In genomic region chr6:35717449-35718353, GRCh38 we compare ENCODE assay signal across 12 cellular contexts. TPM values are rescaled to one million over a fixed set of nuclear protein-coding genes. Genes with fewer than 3 reads are reported as not detected.
A peak's percentile ranks its signal among the peaks of the same experiment; 100 is the strongest.
DNase-seq lines count a peak whose midpoint lies in the region; ATAC-seq and TF ChIP-seq lines count a peak whose summit lies in the region.
"Had no signal": no experiment of that assay in that cellular context is flagged by ENCODE, and none has a peak within 500 bp of the region (broad histone marks: within the 10 kb centered on the region; RNA-seq: fewer than 3 reads in every experiment).

No MANE protein-coding gene starts in this region.

- in situ Hi-C loops in G401 (cut with HindIII; ENCODE audit: low sequenced_read_pairs) = no loop called here

- ATAC-seq in activated CD4-positive, alpha-beta T cell treated with anti-CD3 and anti-CD28 coated beads for 36 hours = no peak
- ATAC-seq: A549 had no signal

- peaks cover 2% of the 10 kb centered on the region for H3K9me3 Mint-ChIP-seq in activated CD4-positive, alpha-beta T cell treated with anti-CD3 and anti-CD28 coated beads for 36 hours (ENCODE audit: low read depth)

- CTCF ChIA-PET in activated CD4-positive, alpha-beta T cell treated with anti-CD3 and anti-CD28 coated beads for 36 hours (lab: Charles Lee) = interaction anchor here (0.6 to 4.0 kb wide), 9 partner anchors 11 to 93 kb away, joined by 3 to 16 read pairs (median 4); partner anchors contain the start of gene ARMC12

- peaks cover 4% of the 10 kb centered on the region for H3K36me3 Mint-ChIP-seq in activated CD4-positive, alpha-beta T cell treated with anti-CD3 and anti-CD28 coated beads for 36 hours (ENCODE audit: low read depth)

- intact Hi-C loops in activated CD4-positive, alpha-beta T cell treated with anti-CD3 and anti-CD28 coated beads for 36 hours (cut with DNase I, micrococcal nuclease) = loop anchor here (2.0 to 10.0 kb wide), 3 partner anchors 15 to 1043 kb away; no protein-coding TSS in a partner anchor
- intact Hi-C loops in esophagus squamous epithelium (cut with DNase I) = no loop called here
- intact Hi-C loops in stomach (cut with DNase I; ENCODE audit: low total_unique reads) = no loop called here

- H3K4me1 ChIP-seq in esophagus squamous epithelium (peaks cover 16 to 53% (median 36%) of the 10 kb centered on the region in 3 donors), stomach (peaks cover 35 to 54% (median 47%) of the 10 kb centered on the region in 4 donors)

- H3K27ac ChIP-seq in SK-N-MC = peak overlapping the region; percentile 93; the same call in 1 of the 2 replicates
- H3K27ac ChIP-seq in esophagus squamous epithelium = peak overlapping the region in 3 of 4 donors; percentile 71 to 100 (median 90)
- peak overlapping the region in 4 of 5 donors; percentile 87 to 100 (median 100) for H3K27ac ChIP-seq in stomach

- H3K9me3 ChIP-seq in SK-N-MC (ENCODE audit: low read depth, low read length) = no peaks in the 10 kb centered on the region
- no peaks in the 10 kb centered on the region for H3K9me3 ChIP-seq in esophagus squamous epithelium
- no peaks in the 10 kb centered on the region for H3K9me3 ChIP-seq in stomach
- H3K9me3 ChIP-seq: A549 had no signal

- H3K36me3 ChIP-seq in SK-N-MC (ENCODE audit: insufficient read depth, low read length) = no peaks in the 10 kb centered on the region
- H3K36me3 ChIP-seq in esophagus squamous epithelium = no peaks in the 10 kb centered on the region
- no peaks in the 10 kb centered on the region for H3K36me3 ChIP-seq in stomach

- no peak for TF ChIP-seq CTCF in esophagus squamous epithelium (IDR thresholded peaks at IDR 0.05)
- no peak for TF ChIP-seq CTCF in stomach (IDR thresholded peaks at IDR 0.05)

- peaks cover 73% of the 10 kb centered on the region for H3K4me1 Mint-ChIP-seq in activated CD4-positive, alpha-beta T cell treated with anti-CD3 and anti-CD28 coated beads for 36 hours

- no peak overlapping the region for H3K9ac ChIP-seq in SK-N-MC (ENCODE audit: insufficient read length)

- POLR2A ChIA-PET in activated CD4-positive, alpha-beta T cell treated with anti-CD3 and anti-CD28 coated beads for 36 hours (lab: Charles Lee) = interaction anchor here (0.6 to 0.7 kb wide), 3 partner anchors 91 to 1332 kb away, joined by 3 to 4 read pairs (median 3); no protein-coding TSS in a partner anchor

- H3K27me3 Mint-ChIP-seq in activated CD4-positive, alpha-beta T cell treated with anti-CD3 and anti-CD28 coated beads for 36 hours = no peaks in the 10 kb centered on the region

- TF ChIP-seq POLR2A in esophagus squamous epithelium (IDR thresholded peaks at IDR 0.05) = no peak
- TF ChIP-seq POLR2A in stomach (IDR thresholded peaks at IDR 0.05) = no peak
- TF ChIP-seq POLR2A in erythroblast (IDR thresholded peaks at IDR 0.05; ENCODE audit: low read length) = no peak

- WGBS in esophagus squamous epithelium, 2 donors = 65 to 72% methylated on average over 15 to 19 of the region's 19 CpGs
- 73 to 85% (median 80%) methylated on average over 19 of the region's 19 CpGs for WGBS in stomach, 5 donors

- peak; percentile 32 for DNase-seq in activated CD4-positive, alpha-beta T cell treated with anti-CD3 and anti-CD28 coated beads for 36 hours
- DNase-seq in activated CD4-positive, alpha-beta T cell treated with anti-CD3 and anti-CD28 coated beads, Interleukin-2, amount 50 U/mL, for 48 hours = no peak
- DNase-seq in SK-N-MC (ENCODE audit: low read depth, low spot score) (no peak), esophagus squamous epithelium (lab: John Stamatoyannopoulos, UW) (no peak), stomach (no peak), erythroblast (lab: John Stamatoyannopoulos, UW) (no peak), G401 (ENCODE audit: low spot score) (no peak), NCI-H1417 treated with DMSO at 0.1 percent for 48 hours (lab: John Stamatoyannopoulos, UW) (no peak)

- H3K4me3 ChIP-seq in SK-N-MC (no peak overlapping the region), esophagus squamous epithelium (no peak overlapping the region), stomach (no peak overlapping the region)
- H3K4me3 ChIP-seq: A549 had no signal

- H3K27ac Mint-ChIP-seq in activated CD4-positive, alpha-beta T cell treated with anti-CD3 and anti-CD28 coated beads for 36 hours = peak overlapping the region; percentile 90

- no peaks in the 10 kb centered on the region for H3K27me3 ChIP-seq in esophagus squamous epithelium
- H3K27me3 ChIP-seq in stomach = no peaks in the 10 kb centered on the region

- peak overlapping the region; percentile 75 for H3K4me3 Mint-ChIP-seq in activated CD4-positive, alpha-beta T cell treated with anti-CD3 and anti-CD28 coated beads for 36 hours

- no peak for TF ChIP-seq EP300 in stomach (IDR thresholded peaks at IDR 0.05)

RNA-seq across cellular contexts. Expression of gene ARMC12, which starts 19.1 kb away (rescaled TPM):
- total RNA-seq in activated CD4-positive, alpha-beta T cell treated with anti-CD3 and anti-CD28 coated beads for 36 hours = 1 to 10 TPM; 1.3 to 3.0 TPM
- 1 to 10 TPM in 1 of 4 donors, under 1 TPM in 1, not detected in 2; 0.26 to 1.5 TPM for total RNA-seq in esophagus squamous epithelium
- total RNA-seq in stomach = not detected
- 1 to 10 TPM; 1.1 to 2.5 (median 2.0) TPM for polyA plus RNA-seq in stomach
- 0.68 TPM in 1 of 2 replicates, not detected in the other for total RNA-seq in G401 (2014; rRNA removed; shearing (Covaris generic))

RNA-seq across cellular contexts. Expression of gene FKBP5, which starts 29.0 kb away (rescaled TPM):
- total RNA-seq in activated CD4-positive, alpha-beta T cell treated with anti-CD3 and anti-CD28 coated beads for 36 hours = 100 to 1,000 TPM; 140 to 141 TPM
- total RNA-seq in esophagus squamous epithelium = 100 to 1,000 TPM in 2 of 4 donors, 10 to 100 TPM in 2; 65.0 to 273 (median 103) TPM
- 100 to 1,000 TPM in 4 of 5 donors, 10 to 100 TPM in 1; 68.1 to 209 (median 168) TPM for total RNA-seq in stomach
- 10 to 100 TPM; 89.2 to 97.2 (median 91.1) TPM for polyA plus RNA-seq in stomach
- total RNA-seq in G401 (2014; rRNA removed; shearing (Covaris generic)) = 29.4 and 33.5 TPM in 2 replicates

RNA-seq across cellular contexts. Expression of gene CLPSL2, which starts 58.7 kb away (rescaled TPM):
- not detected for total RNA-seq in activated CD4-positive, alpha-beta T cell treated with anti-CD3 and anti-CD28 coated beads for 36 hours
- total RNA-seq in esophagus squamous epithelium (not detected), stomach (not detected)
- polyA plus RNA-seq in stomach = not detected
- not detected in 2 replicates for total RNA-seq in G401 (2014; rRNA removed; shearing (Covaris generic))
- total RNA-seq: bronchial epithelial cell, M059J, ureter had no signal

Comparison
In these comparisons a context has a peak if more than half of its experiments do, and no peak if none do; other contexts are left out.
1. intact Hi-C loops: an anchor here in activated CD4-positive, alpha-beta T cell treated with anti-CD3 and anti-CD28 coated beads for 36 hours (2.0 to 10.0 kb wide); none called in esophagus squamous epithelium and stomach.